ENCODE assay signal across 18 cellular contexts in the genomic region with DNA sequence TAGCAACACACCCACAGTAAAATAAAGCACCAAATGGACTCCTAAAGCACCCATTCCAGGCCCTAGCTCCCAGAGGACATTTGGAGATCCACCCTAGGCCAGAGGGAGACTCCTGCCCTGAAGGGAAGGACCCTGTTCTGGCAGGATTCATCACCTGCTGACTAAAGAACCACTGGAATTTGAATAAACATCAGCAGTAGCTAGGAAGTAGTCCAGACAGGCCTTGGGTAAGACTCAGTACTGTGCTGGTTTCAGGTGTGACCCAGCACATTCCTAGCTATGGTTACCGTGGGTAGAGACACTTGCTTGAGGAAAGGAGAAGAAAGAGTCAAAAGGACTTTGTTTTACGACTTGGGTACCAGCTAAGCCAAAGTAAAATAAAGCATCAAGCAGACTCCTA.
DNase-seq lines count a peak whose midpoint lies in the region; ATAC-seq, FAIRE-seq and TF ChIP-seq lines count a peak whose summit lies in the region.
"Had no signal": no experiment of that assay in that cellular context is flagged by ENCODE, and none has a peak within 500 bp of the region (broad histone marks: within the 10 kb centered on the region; RNA-seq: fewer than 3 reads in every experiment).

No MANE protein-coding gene starts in this region.

- H2BK120ac ChIP-seq in H1 (replicated peaks; ENCODE audit: low read depth, low read length), result no peak overlapping the region

- H4K91ac ChIP-seq in H1 (replicated peaks; ENCODE audit: insufficient read length, low read length), result no peak overlapping the region

- peak overlapping the region; percentile 39; the same call in 1 of the 2 replicates for H2BK12ac ChIP-seq in H1 (ENCODE audit: low read depth, low read length)

- no peaks in the 10 kb centered on the region for H3K23me2 ChIP-seq in H1 (ENCODE audit: low read depth, low read length)

- no peak overlapping the region for H2AK5ac ChIP-seq in H1 (ENCODE audit: low read depth, low read length)

- no peak overlapping the region for H3K23ac ChIP-seq in H1 (ENCODE audit: insufficient read length)

- dilution Hi-C loops in keratinocyte (cut with MboI; ENCODE audit: extremely low pct_ligation_motif_present, low sequenced_read_pairs), result no loop called here

- 96% methylated on average over 2 of the region's 2 CpGs; no CpG with 5 or more reads in 1 of the 2 experiments for WGBS in H1 (ENCODE audit: extremely low coverage in 1 of 2, insufficient coverage in 1 of 2, insufficient read length in 1 of 2, insufficient replicate concordance in 2 of 2, low coverage in 1 of 2, low lambda C conversion rate in 2 of 2, missing lambda C conversion rate in 1 of 2), 2 experiments

- H3K4me1 ChIP-seq in RWPE2 (ENCODE audit: insufficient read depth, poor library complexity, severe bottlenecking) (no peaks in the 10 kb centered on the region), H1 (replicated peaks in 1 of 4; ENCODE audit: control insufficient read depth in 3 of 4, insufficient read depth in 4 of 4, low read length in 3 of 4) (peaks cover 0 to 4% (median 0%) of the 10 kb centered on the region in 4 experiments; a peak in 1 of 7 replicates), keratinocyte (ENCODE audit: control insufficient read depth, extremely low read depth, insufficient read depth, low read length) (peaks cover 15% of the 10 kb centered on the region)
- H3K4me1 ChIP-seq: A549 had no signal

- TF ChIP-seq EP300 in H1 (IDR thresholded peaks at IDR 0.05; ENCODE audit: borderline replicate concordance in 1 of 2, low read depth in 2 of 2, low read length in 2 of 2), result no peak

- H3K14ac ChIP-seq in H1 (ENCODE audit: insufficient read length), result no peak overlapping the region

- no peaks in the 10 kb centered on the region for H3K79me2 ChIP-seq in H1 (ENCODE audit: control insufficient read depth in 1 of 2, insufficient read depth in 2 of 2, low read length in 2 of 2)
- no peaks in the 10 kb centered on the region for H3K79me2 ChIP-seq in keratinocyte (ENCODE audit: control insufficient read depth, insufficient read depth, low read length)

- H2BK15ac ChIP-seq in H1 (ENCODE audit: low read length), result no peak overlapping the region

- POLR2A ChIA-PET in H1 (lab: Charles Lee; ENCODE audit: partially characterized antibody), result no interaction called here

- H4K8ac ChIP-seq in H1 (ENCODE audit: extremely low read depth, insufficient read depth, low read length), result no peak overlapping the region

- FAIRE-seq in H1 (lab: Jason Lieb, UNC) (no peak), keratinocyte (lab: Jason Lieb, UNC) (peak; percentile 100), GM19239 (lab: Jason Lieb, UNC) (no peak)
- FAIRE-seq: A549, D721Med, GM12892 had no signal

- H3K4ac ChIP-seq in H1 (replicated peaks; ENCODE audit: insufficient read length, low read depth, low read length), result no peak overlapping the region

- H3K56ac ChIP-seq in H1 (replicated peaks; ENCODE audit: insufficient read length, low read depth, low read length), result no peak overlapping the region

- H3K27me3 ChIP-seq in RWPE2 (ENCODE audit: insufficient read depth, poor library complexity, severe bottlenecking) (no peaks in the 10 kb centered on the region), H1 (replicated peaks in 1 of 4; ENCODE audit: control insufficient read depth in 3 of 4, extremely low read depth in 1 of 4, insufficient read depth in 3 of 4, low read length in 3 of 4) (no peaks in the 10 kb centered on the region), keratinocyte (ENCODE audit: control insufficient read depth, extremely low read depth, insufficient read depth, low read length) (no peaks in the 10 kb centered on the region)

- no peaks in the 10 kb centered on the region for H3K79me1 ChIP-seq in H1 (ENCODE audit: low read depth, low read length)

- no peak overlapping the region for H2BK5ac ChIP-seq in H1 (ENCODE audit: low read depth, low read length)

- CTCF ChIA-PET in H1 (lab: Charles Lee; ENCODE audit: partially characterized antibody), result no interaction called here

- H3K9ac ChIP-seq in H1 (replicated peaks in 1 of 4; ENCODE audit: extremely low read depth in 1 of 4, low read depth in 3 of 4, low read length in 3 of 4) (no peak overlapping the region), keratinocyte (ENCODE audit: control insufficient read depth, extremely low read depth, insufficient read depth, low read length) (peak overlapping the region; percentile 40)

- no peak overlapping the region for H3K18ac ChIP-seq in H1 (ENCODE audit: extremely low read depth, low read length)

- peak overlapping the region; percentile 29 for H3K27ac ChIP-seq in RWPE2 (ENCODE audit: poor library complexity, severe bottlenecking)
- no peak overlapping the region for H3K27ac ChIP-seq in H1 (ENCODE audit: low read depth, low read length)
- peak overlapping the region; percentile 80 for H3K27ac ChIP-seq in keratinocyte (ENCODE audit: control insufficient read depth, insufficient read depth, low read length)
- H3K27ac ChIP-seq: A549 had no signal

- no peaks in the 10 kb centered on the region for H3K36me3 ChIP-seq in RWPE2 (ENCODE audit: low read depth)
- no peaks in the 10 kb centered on the region for H3K36me3 ChIP-seq in H1 (ENCODE audit: control insufficient read depth in 2 of 4, insufficient read depth in 4 of 4, low read length in 3 of 4)
- H3K36me3 ChIP-seq in keratinocyte (ENCODE audit: control insufficient read depth in 2 of 2, extremely low read depth in 1 of 2, insufficient read depth in 2 of 2, low read length in 2 of 2), result no peaks in the 10 kb centered on the region

- TF ChIP-seq RAD21 in H1 (IDR thresholded peaks at IDR 0.05 in 1 of 2, conservative IDR thresholded peaks at IDR 0.05 in 1 of 2; ENCODE audit: low read depth in 2 of 2, low read length in 2 of 2), result no peak

- no peak for DNase-seq in RWPE2 (ENCODE audit: low spot score)
- DNase-seq in H1 (ENCODE audit: low read depth in 1 of 2, low spot score in 2 of 2), result no peak
- DNase-seq in keratinocyte (ENCODE audit: low read depth, low spot score), result no peak
- DNase-seq in renal cortical epithelial cell (ENCODE audit: low read depth), result peak; percentile 5
- DNase-seq in activated naive CD4-positive, alpha-beta T cell (lab: John Stamatoyannopoulos, UW), result no peak
- no peak for DNase-seq in GM19239 (ENCODE audit: insufficient read length, low spot score)
- DNase-seq in DMS53 (lab: John Stamatoyannopoulos, UW), result no peak
- no peak for DNase-seq in Right ventricle myocardium superior
- DNase-seq: CD8-positive, alpha-beta T cell; COR-L47; DMS153; DND-41; GDM1; H7; IMR-90 had no signal

- intact Hi-C loops in Right ventricle myocardium superior (cut with DNase I), result no loop called here

- H3K9me1 ChIP-seq in keratinocyte (ENCODE audit: control insufficient read depth, extremely low read depth, insufficient read depth, low read length), result no peaks in the 10 kb centered on the region

- H3K9me3 ChIP-seq in RWPE2 (ENCODE audit: severe bottlenecking) (no peaks in the 10 kb centered on the region), H1 (ENCODE audit: insufficient read depth in 2 of 2, low read depth in 1 of 2, low read length in 1 of 2) (no peaks in the 10 kb centered on the region), keratinocyte (ENCODE audit: control insufficient read depth, low read depth, low read length) (no peaks in the 10 kb centered on the region)
- H3K9me3 ChIP-seq: A549 had no signal

- TF ChIP-seq POLR2A in H1 (IDR thresholded peaks at IDR 0.05; ENCODE audit: control extremely low read depth in 1 of 2, low read depth in 2 of 2, low read length in 2 of 2), result no peak

- H3K4me2 ChIP-seq in H1 (ENCODE audit: insufficient read depth in 1 of 2, low read depth in 2 of 2, low read length in 2 of 2) (no peak overlapping the region), keratinocyte (ENCODE audit: control insufficient read depth, extremely low read depth, insufficient read depth, low read depth, low read length) (peak overlapping the region; percentile 6)
- H3K4me2 ChIP-seq: A549 had no signal

- TF ChIP-seq CTCF in RWPE2 (IDR thresholded peaks at IDR 0.05; ENCODE audit: poor library complexity, severe bottlenecking) (no peak), H1 (IDR thresholded peaks at IDR 0.05; ENCODE audit: control extremely low read depth in 1 of 3, insufficient read depth in 1 of 3, low read depth in 1 of 3, low read length in 3 of 3) (no peak), keratinocyte (optimal IDR thresholded peaks at IDR 0.05 in 1 of 3, IDR thresholded peaks at IDR 0.05 in 1 of 3, conservative IDR thresholded peaks at IDR 0.05 in 1 of 3; ENCODE audit: extremely low read depth in 1 of 3, insufficient read depth in 2 of 3, low read length in 3 of 3) (no peak)

- no peak overlapping the region for H2BK20ac ChIP-seq in H1 (ENCODE audit: low read length)

- no peak overlapping the region for H3K4me3 ChIP-seq in RWPE2 (ENCODE audit: severe bottlenecking)
- H3K4me3 ChIP-seq in H1 (ENCODE audit: extremely low read depth in 1 of 4, insufficient read depth in 2 of 4, low read depth in 3 of 4, low read length in 4 of 4), result no peak overlapping the region
- H3K4me3 ChIP-seq in keratinocyte (ENCODE audit: control insufficient read depth in 2 of 3, extremely low read depth in 1 of 3, insufficient read depth in 2 of 3, low read depth in 1 of 3, low read length in 3 of 3), result no peak overlapping the region
- H3K4me3 ChIP-seq: A549 had no signal

- no peaks in the 10 kb centered on the region for H4K20me1 ChIP-seq in H1 (replicated peaks in 1 of 2; ENCODE audit: control insufficient read depth in 1 of 2, insufficient read depth in 2 of 2, low read length in 2 of 2)
- no peaks in the 10 kb centered on the region for H4K20me1 ChIP-seq in keratinocyte (ENCODE audit: control insufficient read depth, extremely low read depth, insufficient read depth, low read length)

- ATAC-seq in RWPE2 (ENCODE audit: low read depth) (peak; percentile 97), Right ventricle myocardium superior (ENCODE audit: poor library complexity) (no peak)
- ATAC-seq: A549; CD8-positive, alpha-beta T cell had no signal

- H4K5ac ChIP-seq in H1 (ENCODE audit: insufficient read length, low read depth, low read length), result no peak overlapping the region

- H2AFZ ChIP-seq in H1 (ENCODE audit: low read length) (0 out of 2 replicates have a peak overlapping the region, but pooled peaks have one; percentile 10), keratinocyte (ENCODE audit: control insufficient read depth, low read length) (peak overlapping the region; percentile 74)

TF ChIP-seq in H1, 55 proteins besides CTCF, POLR2A, EP300 and RAD21:
- TF ChIP-seq SIX5 (IDR thresholded peaks at IDR 0.05; ENCODE audit: low read depth, low read length) (no peak), MAFK (IDR thresholded peaks at IDR 0.05; ENCODE audit: low read depth, low read length) (no peak), FOSL1 (IDR thresholded peaks at IDR 0.05; ENCODE audit: insufficient read depth, low read depth, low read length) (no peak), SP1 (IDR thresholded peaks at IDR 0.05; ENCODE audit: low read depth, low read length) (no peak), NANOG (IDR thresholded peaks at IDR 0.05; ENCODE audit: insufficient read depth, low read depth, low read length, poor library complexity, severe bottlenecking) (no peak), CHD1 (IDR thresholded peaks at IDR 0.05; ENCODE audit: low read depth, low read length) (no peak)
